Comparison of ENCODE assay signal across 8 cellular contexts in genomic region chr19:5948697-5949564, GRCh38. TPM values are rescaled to one million over a fixed set of nuclear protein-coding genes. Genes with fewer than 3 reads are reported as not detected.
DNase-seq lines count a peak whose midpoint lies in the region; ATAC-seq and TF ChIP-seq lines count a peak whose summit lies in the region.

No MANE protein-coding gene starts in this region.

- peak overlapping the region; percentile 25 for H3K4me3 Mint-ChIP-seq in activated CD4-positive, alpha-beta T cell treated with anti-CD3 and anti-CD28 coated beads for 36 hours
- H3K4me3 Mint-ChIP-seq in activated naive CD4-positive, alpha-beta T cell treated with anti-CD3 and anti-CD28 coated beads, Interleukin-2, amount 50 U/mL, for 24 hours: peak overlapping the region; percentile 78

- peak overlapping the region; percentile 86 for H3K27ac ChIP-seq in hepatocyte
- peak overlapping the region in 4 of 5 donors; percentile 73 to 84 (median 80) for H3K27ac ChIP-seq in stomach
- no peak overlapping the region for H3K27ac ChIP-seq in neuronal stem cell (replicated peaks; ENCODE audit: low read length)

- H4K91ac ChIP-seq in neuronal stem cell (ENCODE audit: low read depth, low read length, poor library complexity): no peak overlapping the region

- H3K4ac ChIP-seq in neuronal stem cell (ENCODE audit: low read length): no peak overlapping the region

- H3K27me3 Mint-ChIP-seq in activated CD4-positive, alpha-beta T cell treated with anti-CD3 and anti-CD28 coated beads for 36 hours: no peaks in the 10 kb centered on the region
- no peaks in the 10 kb centered on the region for H3K27me3 Mint-ChIP-seq in activated naive CD4-positive, alpha-beta T cell treated with anti-CD3 and anti-CD28 coated beads, Interleukin-2, amount 50 U/mL, for 24 hours

- H3K23ac ChIP-seq in neuronal stem cell (ENCODE audit: low read depth, low read length, poor library complexity): no peak overlapping the region

- H2BK120ac ChIP-seq in neuronal stem cell (ENCODE audit: low read depth, low read length): no peak overlapping the region

- peak; percentile 46 for DNase-seq in activated CD4-positive, alpha-beta T cell treated with anti-CD3 and anti-CD28 coated beads for 36 hours
- DNase-seq in activated CD4-positive, alpha-beta T cell treated with anti-CD3 and anti-CD28 coated beads for 1 hour: no peak
- no peak for DNase-seq in hepatocyte (ENCODE audit: low spot score)
- no peak for DNase-seq in stomach
- DNase-seq in NCI-H774 (lab: John Stamatoyannopoulos, UW): no peak
- no peak for DNase-seq in neuronal stem cell (ENCODE audit: low spot score)

- H4K20me1 ChIP-seq in hepatocyte (ENCODE audit: insufficient read depth, poor library complexity, severe bottlenecking): peaks cover 64% of the 10 kb centered on the region

- no peak overlapping the region for H4K8ac ChIP-seq in neuronal stem cell (ENCODE audit: low read depth, low read length)

- peak overlapping the region; percentile 98 for H3K27ac Mint-ChIP-seq in activated CD4-positive, alpha-beta T cell treated with anti-CD3 and anti-CD28 coated beads for 36 hours
- peak overlapping the region; percentile 95 for H3K27ac Mint-ChIP-seq in activated naive CD4-positive, alpha-beta T cell treated with anti-CD3 and anti-CD28 coated beads, Interleukin-2, amount 50 U/mL, for 24 hours

- peaks cover 34% of the 10 kb centered on the region for H3K36me3 Mint-ChIP-seq in activated CD4-positive, alpha-beta T cell treated with anti-CD3 and anti-CD28 coated beads for 36 hours (ENCODE audit: low read depth)
- peaks cover 8% of the 10 kb centered on the region for H3K36me3 Mint-ChIP-seq in activated naive CD4-positive, alpha-beta T cell treated with anti-CD3 and anti-CD28 coated beads, Interleukin-2, amount 50 U/mL, for 24 hours

- intact Hi-C loops in activated CD4-positive, alpha-beta T cell treated with anti-CD3 and anti-CD28 coated beads for 36 hours (cut with DNase I, micrococcal nuclease): no loop called here
- intact Hi-C loops in stomach (cut with DNase I; ENCODE audit: low total_unique reads): no loop called here

- no peak overlapping the region for H2BK12ac ChIP-seq in neuronal stem cell (ENCODE audit: low read length)

- H2BK5ac ChIP-seq in neuronal stem cell (ENCODE audit: low read length): no peak overlapping the region

- H3K4me3 ChIP-seq in hepatocyte: no peak overlapping the region
- H3K4me3 ChIP-seq in stomach: no peak overlapping the region
- H3K4me3 ChIP-seq in neuronal stem cell (ENCODE audit: low read length in 2 of 2): no peak overlapping the region

- no peak overlapping the region for H3K14ac ChIP-seq in neuronal stem cell (ENCODE audit: low read length)

- no peak overlapping the region for H3K9ac ChIP-seq in neuronal stem cell (ENCODE audit: low read depth, low read length, poor library complexity)

- H3K27me3 ChIP-seq in hepatocyte (no peaks in the 10 kb centered on the region), stomach (no peaks in the 10 kb centered on the region), neuronal stem cell (ENCODE audit: control insufficient read depth in 3 of 3, insufficient read depth in 3 of 3, low read depth in 1 of 3, low read length in 3 of 3) (no peaks in the 10 kb centered on the region)

- no peak for TF ChIP-seq CTCF in hepatocyte (IDR thresholded peaks at IDR 0.05; ENCODE audit: poor library complexity)
- no peak for TF ChIP-seq CTCF in stomach (IDR thresholded peaks at IDR 0.05)

- POLR2A ChIA-PET in activated CD4-positive, alpha-beta T cell treated with anti-CD3 and anti-CD28 coated beads for 36 hours (lab: Charles Lee): interaction anchor here (1.1 to 1.8 kb wide), 2 partner anchors 13 to 50 kb away, joined by 4 to 5 read pairs; no protein-coding TSS in a partner anchor

- H3K79me1 ChIP-seq in neuronal stem cell (ENCODE audit: low read depth, low read length): peaks cover 21% of the 10 kb centered on the region

- H3K4me1 ChIP-seq in hepatocyte (ENCODE audit: insufficient read depth) (peaks cover 60% of the 10 kb centered on the region), stomach (peaks cover 74 to 97% (median 90%) of the 10 kb centered on the region in 4 donors), neuronal stem cell (ENCODE audit: control insufficient read depth in 2 of 2, insufficient read depth in 1 of 2, low read depth in 1 of 2, low read length in 2 of 2) (peaks cover 29 to 34% of the 10 kb centered on the region in 2 donors)

- H3K4me1 Mint-ChIP-seq in activated CD4-positive, alpha-beta T cell treated with anti-CD3 and anti-CD28 coated beads for 36 hours: peaks cover 73% of the 10 kb centered on the region
- peaks cover 91% of the 10 kb centered on the region for H3K4me1 Mint-ChIP-seq in activated naive CD4-positive, alpha-beta T cell treated with anti-CD3 and anti-CD28 coated beads, Interleukin-2, amount 50 U/mL, for 24 hours

- 68% methylated on average over 13 of the region's 13 CpGs for WGBS in hepatocyte (ENCODE audit: low lambda C conversion rate, missing lambda C conversion rate)
- 29 to 41% (median 35%) methylated on average over 13 of the region's 13 CpGs for WGBS in stomach, 5 donors
- WGBS in neuronal stem cell (ENCODE audit: extremely low coverage in 2 of 2, insufficient read length in 2 of 2, insufficient replicate concordance in 1 of 2), 2 donors: no CpG with 5 or more reads among the region's 13 CpGs

- H3K9me2 ChIP-seq in hepatocyte (replicated peaks; ENCODE audit: insufficient read depth): no peaks in the 10 kb centered on the region

- H3K79me2 ChIP-seq in hepatocyte: peaks cover 100% of the 10 kb centered on the region

- peak; percentile 42 for ATAC-seq in activated CD4-positive, alpha-beta T cell treated with anti-CD3 and anti-CD28 coated beads for 36 hours
- ATAC-seq in HG02970 (IDR thresholded peaks at IDR 0.05; ENCODE audit: low FRiP score, unreplicated experiment): no peak

- no peaks in the 10 kb centered on the region for H3K9me3 ChIP-seq in hepatocyte (ENCODE audit: low read depth)
- no peaks in the 10 kb centered on the region for H3K9me3 ChIP-seq in stomach
- no peaks in the 10 kb centered on the region for H3K9me3 ChIP-seq in neuronal stem cell (replicated peaks in 1 of 2; ENCODE audit: control insufficient read depth in 2 of 2, insufficient read depth in 1 of 2, low read depth in 1 of 2, low read length in 2 of 2)

- H3K4me2 ChIP-seq in hepatocyte (no peak overlapping the region), neuronal stem cell (ENCODE audit: insufficient read depth, low read length, poor library complexity, severe bottlenecking) (no peak overlapping the region)

- no peaks in the 10 kb centered on the region for H3K36me3 ChIP-seq in hepatocyte (replicated peaks; ENCODE audit: insufficient read depth, low read depth)
- peaks cover 0 to 8% (median 2%) of the 10 kb centered on the region in 4 donors for H3K36me3 ChIP-seq in stomach
- peaks cover 0 to 51% of the 10 kb centered on the region in 2 donors for H3K36me3 ChIP-seq in neuronal stem cell (replicated peaks in 1 of 2; ENCODE audit: control insufficient read depth in 2 of 2, insufficient read depth in 2 of 2, low read length in 2 of 2)

- TF ChIP-seq EP300 in stomach (IDR thresholded peaks at IDR 0.05): no peak

- H2AFZ ChIP-seq in hepatocyte (no peak overlapping the region), neuronal stem cell (ENCODE audit: low read length) (no peak overlapping the region)

- no peak overlapping the region for H2AK5ac ChIP-seq in neuronal stem cell (ENCODE audit: low read depth, low read length)

- TF ChIP-seq POLR2A in stomach (IDR thresholded peaks at IDR 0.05): no peak

- H2BK15ac ChIP-seq in neuronal stem cell (ENCODE audit: low read length): no peak overlapping the region

- H3K18ac ChIP-seq in neuronal stem cell (ENCODE audit: low read length): no peak overlapping the region

- H3K9me3 Mint-ChIP-seq in activated CD4-positive, alpha-beta T cell treated with anti-CD3 and anti-CD28 coated beads for 36 hours (ENCODE audit: low read depth): no peaks in the 10 kb centered on the region
- no peaks in the 10 kb centered on the region for H3K9me3 Mint-ChIP-seq in activated naive CD4-positive, alpha-beta T cell treated with anti-CD3 and anti-CD28 coated beads, Interleukin-2, amount 50 U/mL, for 24 hours

- CTCF ChIA-PET in activated CD4-positive, alpha-beta T cell treated with anti-CD3 and anti-CD28 coated beads for 36 hours (lab: Charles Lee): interaction anchor here (0.5 to 7.9 kb wide), 6 partner anchors 19 to 418 kb away, joined by 3 to 54 read pairs (median 4); no protein-coding TSS in a partner anchor

RNA-seq across cellular contexts. Expression of gene RANBP3, which starts 29.0 kb away (rescaled TPM):
- total RNA-seq in activated CD4-positive, alpha-beta T cell treated with anti-CD3 and anti-CD28 coated beads for 36 hours: 100 to 1,000 TPM in 1 of 2 experiments, 10 to 100 TPM in 1; 85.5 to 103 TPM
- total RNA-seq in hepatocyte (51.0 and 78.1 TPM in 2 replicates), stomach (100 to 1,000 TPM in 2 of 5 donors, 10 to 100 TPM in 3; 28.6 to 235 (median 85.9) TPM)
- polyA plus RNA-seq in hepatocyte (10.4 and 16.4 TPM in 2 replicates), stomach (10 to 100 TPM; 27.7 to 34.4 (median 31.2) TPM)
- polyA plus RNA-seq in neuronal stem cell (2013, experiment 1 of 2): 112 TPM
- 111 TPM for polyA plus RNA-seq in neuronal stem cell (2013, experiment 2 of 2)

RNA-seq across cellular contexts. Expression of gene CAPS, which starts 34.9 kb away (rescaled TPM):
- 1 to 10 TPM; 2.2 to 2.7 TPM for total RNA-seq in activated CD4-positive, alpha-beta T cell treated with anti-CD3 and anti-CD28 coated beads for 36 hours
- total RNA-seq in hepatocyte (7.5 and 15.5 TPM in 2 replicates), stomach (100 to 1,000 TPM in 1 of 5 donors, 10 to 100 TPM in 4; 27.2 to 143 (median 54.8) TPM)
- polyA plus RNA-seq in hepatocyte (17.8 and 23.1 TPM in 2 replicates), stomach (10 to 100 TPM; 34.5 to 50.4 (median 44.0) TPM)
- 3.0 TPM for polyA plus RNA-seq in neuronal stem cell (2013, experiment 1 of 2)
- polyA plus RNA-seq in neuronal stem cell (2013, experiment 2 of 2): 3.0 TPM

RNA-seq across cellular contexts. Expression of gene VMAC, which starts 44.3 kb away (rescaled TPM):
- total RNA-seq in activated CD4-positive, alpha-beta T cell treated with anti-CD3 and anti-CD28 coated beads for 36 hours: 1 to 10 TPM; 2.3 to 2.8 TPM
- 4.3 and 5.9 TPM in 2 replicates for total RNA-seq in hepatocyte
- 3.1 and 4.5 TPM in 2 replicates for polyA plus RNA-seq in hepatocyte
- total RNA-seq in stomach: 10 to 100 TPM in 3 of 5 donors, 1 to 10 TPM in 2; 3.6 to 60.8 (median 13.8) TPM
- polyA plus RNA-seq in stomach: 1 to 10 TPM; 4.3 to 5.0 (median 4.7) TPM
- polyA plus RNA-seq in neuronal stem cell (2013, experiment 1 of 2): 2.7 TPM
- 2.4 TPM for polyA plus RNA-seq in neuronal stem cell (2013, experiment 2 of 2)

RNA-seq across cellular contexts. Expression of gene NDUFA11, which starts 45.3 kb away (rescaled TPM):
- 100 to 1,000 TPM; 175 to 213 TPM for total RNA-seq in activated CD4-positive, alpha-beta T cell treated with anti-CD3 and anti-CD28 coated beads for 36 hours
- total RNA-seq in hepatocyte: 158 and 171 TPM in 2 replicates
- polyA plus RNA-seq in hepatocyte: 437 and 441 TPM in 2 replicates
- 100 to 1,000 TPM in 4 of 5 donors, 10 to 100 TPM in 1; 22.2 to 474 (median 130) TPM for total RNA-seq in stomach
- polyA plus RNA-seq in stomach: 100 to 1,000 TPM; 490 to 524 (median 492) TPM
- polyA plus RNA-seq in neuronal stem cell (2013, experiment 1 of 2): 244 TPM
- 235 TPM for polyA plus RNA-seq in neuronal stem cell (2013, experiment 2 of 2)
